1 cellular context compared by ENCODE assay signal in genomic region chr7:92528188-92528957, GRCh38.
TF ChIP-seq lines count a peak whose summit lies in the region.

TSS of gene PEX1 (minus strand) at chr7:92528520. CDS start at chr7:92528435, 85 bp downstream.
TSS of gene RBM48 (plus strand) at chr7:92528795. CDS start at chr7:92528814, 19 bp downstream.

TF ChIP-seq in WTC11, 78 proteins besides CTCF, POLR2A, EP300 and RAD21 (continued from another document):
- TF ChIP-seq, protein P1, sequence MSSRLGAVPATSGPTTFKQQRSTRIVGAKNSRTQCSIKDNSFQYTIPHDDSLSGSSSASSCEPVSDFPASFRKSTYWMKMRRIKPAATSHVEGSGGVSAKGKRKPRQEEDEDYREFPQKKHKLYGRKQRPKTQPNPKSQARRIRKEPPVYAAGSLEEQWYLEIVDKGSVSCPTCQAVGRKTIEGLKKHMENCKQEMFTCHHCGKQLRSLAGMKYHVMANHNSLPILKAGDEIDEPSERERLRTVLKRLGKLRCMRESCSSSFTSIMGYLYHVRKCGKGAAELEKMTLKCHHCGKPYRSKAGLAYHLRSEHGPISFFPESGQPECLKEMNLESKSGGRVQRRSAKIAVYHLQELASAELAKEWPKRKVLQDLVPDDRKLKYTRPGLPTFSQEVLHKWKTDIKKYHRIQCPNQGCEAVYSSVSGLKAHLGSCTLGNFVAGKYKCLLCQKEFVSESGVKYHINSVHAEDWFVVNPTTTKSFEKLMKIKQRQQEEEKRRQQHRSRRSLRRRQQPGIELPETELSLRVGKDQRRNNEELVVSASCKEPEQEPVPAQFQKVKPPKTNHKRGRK (CRISPR knock-in tag; IDR thresholded peaks at IDR 0.05; ENCODE audit: borderline replicate concordance): no peak
- TF ChIP-seq, protein P2, sequence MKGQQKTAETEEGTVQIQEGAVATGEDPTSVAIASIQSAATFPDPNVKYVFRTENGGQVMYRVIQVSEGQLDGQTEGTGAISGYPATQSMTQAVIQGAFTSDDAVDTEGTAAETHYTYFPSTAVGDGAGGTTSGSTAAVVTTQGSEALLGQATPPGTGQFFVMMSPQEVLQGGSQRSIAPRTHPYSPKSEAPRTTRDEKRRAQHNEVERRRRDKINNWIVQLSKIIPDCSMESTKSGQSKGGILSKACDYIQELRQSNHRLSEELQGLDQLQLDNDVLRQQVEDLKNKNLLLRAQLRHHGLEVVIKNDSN (CRISPR knock-in tag; IDR thresholded peaks at IDR 0.05): peak; percentile 26; the same call in 1 of the 2 replicates
- TF ChIP-seq NFYB (CRISPR knock-in tag; conservative IDR thresholded peaks at IDR 0.05; ENCODE audit: low read depth) (peak; percentile 78), FOXP4 (CRISPR knock-in tag; IDR thresholded peaks at IDR 0.05) (peak; percentile 90)
- TF ChIP-seq, protein P3, sequence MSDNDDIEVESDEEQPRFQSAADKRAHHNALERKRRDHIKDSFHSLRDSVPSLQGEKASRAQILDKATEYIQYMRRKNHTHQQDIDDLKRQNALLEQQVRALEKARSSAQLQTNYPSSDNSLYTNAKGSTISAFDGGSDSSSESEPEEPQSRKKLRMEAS (CRISPR knock-in tag; IDR thresholded peaks at IDR 0.05): peak; percentile 77
